In genomic region chr2:113567450-113567849, GRCh38 we compare ENCODE assay signal across 6 cellular contexts. TPM values are rescaled to one million over a fixed set of nuclear protein-coding genes. Genes with fewer than 3 reads are reported as not detected.
DNase-seq lines count a peak whose midpoint lies in the region; ATAC-seq and TF ChIP-seq lines count a peak whose summit lies in the region.
"Not testable (repeated sequence)": the region's sequence is repeated elsewhere in the genome, so short reads cannot be mapped to it uniquely, and the experiment has no call there.

No MANE protein-coding gene starts in this region.

- H3K36me3 ChIP-seq in neural progenitor cell; upper lobe of left lung; aorta (ENCODE audit: control insufficient read depth in 1 of 2, insufficient read depth in 2 of 2, low read length in 1 of 2): not testable (repeated sequence)

- H3K4me2 ChIP-seq in neural progenitor cell = not testable (repeated sequence)

- not testable (repeated sequence) for H3K4me3 ChIP-seq in NB4 (ENCODE audit: low read depth, low read length); neural progenitor cell; upper lobe of left lung; aorta (ENCODE audit: low read length in 2 of 2)

- TF ChIP-seq CTCF in NB4 (IDR thresholded peaks at IDR 0.05; ENCODE audit: low read depth, low read length); neural progenitor cell (IDR thresholded peaks at IDR 0.05); upper lobe of left lung (IDR thresholded peaks at IDR 0.05): not testable (repeated sequence)

- H3K4me1 ChIP-seq in neural progenitor cell; upper lobe of left lung; aorta (ENCODE audit: control insufficient read depth in 1 of 2, insufficient read depth in 2 of 2, low read length in 2 of 2): not testable (repeated sequence)

- H3K27ac ChIP-seq in neural progenitor cell; upper lobe of left lung; aorta (ENCODE audit: low read depth in 1 of 2, low read length in 2 of 2): not testable (repeated sequence)

- H3F3A ChIP-seq in neural progenitor cell (ENCODE audit: low read depth) = not testable (repeated sequence)

- H2AFZ ChIP-seq in neural progenitor cell (replicated peaks) = not testable (repeated sequence)

- DNase-seq in CD1c-positive myeloid dendritic cell (ENCODE audit: extremely low spot score) (peak; percentile 39), NB4 (ENCODE audit: low read depth) (peak; percentile 1), neural progenitor cell (ENCODE audit: low spot score) (peak; percentile 1), aorta (peak in 1 of 2 donors; percentile 33)
- DNase-seq in activated naive CD8-positive, alpha-beta T cell treated with anti-CD3 and anti-CD28 coated beads, Interleukin-2, amount 50 U/mL, for 24 hours; upper lobe of left lung: not testable (repeated sequence)

- not testable (repeated sequence) for TF ChIP-seq EP300 in upper lobe of left lung (IDR thresholded peaks at IDR 0.05)

- intact Hi-C loops in aorta (cut with DNase I) = not testable (repeated sequence)

- not testable (repeated sequence) for H3K79me2 ChIP-seq in neural progenitor cell (ENCODE audit: low read depth)

- H3K9me3 ChIP-seq in neural progenitor cell (ENCODE audit: low read depth); upper lobe of left lung; aorta (ENCODE audit: control insufficient read depth, low read length): not testable (repeated sequence)

- not testable (repeated sequence) for H3K4me3 Mint-ChIP-seq in activated naive CD8-positive, alpha-beta T cell treated with anti-CD3 and anti-CD28 coated beads, Interleukin-2, amount 50 U/mL, for 24 hours; neural progenitor cell

- H3K36me3 Mint-ChIP-seq in activated naive CD8-positive, alpha-beta T cell treated with anti-CD3 and anti-CD28 coated beads, Interleukin-2, amount 50 U/mL, for 24 hours (ENCODE audit: low read depth); neural progenitor cell: not testable (repeated sequence)

- H4K20me1 ChIP-seq in neural progenitor cell (ENCODE audit: low read depth) = not testable (repeated sequence)

- ATAC-seq in activated naive CD8-positive, alpha-beta T cell treated with anti-CD3 and anti-CD28 coated beads, Interleukin-2, amount 50 U/mL, for 24 hours = peak; percentile 24
- ATAC-seq in upper lobe of left lung (ENCODE audit: low FRiP score in 2 of 2) = peak; percentile 33 to 67
- ATAC-seq in aorta (ENCODE audit: low FRiP score) = peak; percentile 60

- not testable (repeated sequence) for H3K27me3 Mint-ChIP-seq in activated naive CD8-positive, alpha-beta T cell treated with anti-CD3 and anti-CD28 coated beads, Interleukin-2, amount 50 U/mL, for 24 hours; neural progenitor cell (ENCODE audit: insufficient read depth, low read depth)

- H3K9ac ChIP-seq in neural progenitor cell = not testable (repeated sequence)

- 62 to 73% methylated on average over 3 of the region's 3 CpGs for WGBS in upper lobe of left lung, 2 donors
- WGBS in aorta, 2 donors = 60 to 68% methylated on average over 3 of the region's 3 CpGs

- H3K27ac Mint-ChIP-seq in activated naive CD8-positive, alpha-beta T cell treated with anti-CD3 and anti-CD28 coated beads, Interleukin-2, amount 50 U/mL, for 24 hours; neural progenitor cell: not testable (repeated sequence)

- not testable (repeated sequence) for H3K9me3 Mint-ChIP-seq in activated naive CD8-positive, alpha-beta T cell treated with anti-CD3 and anti-CD28 coated beads, Interleukin-2, amount 50 U/mL, for 24 hours; neural progenitor cell

- not testable (repeated sequence) for H3K27me3 ChIP-seq in neural progenitor cell; upper lobe of left lung; aorta (ENCODE audit: control insufficient read depth in 1 of 2, insufficient read depth in 2 of 2, low read length in 1 of 2)

- not testable (repeated sequence) for TF ChIP-seq POLR2A in NB4 (IDR thresholded peaks at IDR 0.05; ENCODE audit: extremely low read depth, insufficient read length); upper lobe of left lung (IDR thresholded peaks at IDR 0.05)

- not testable (repeated sequence) for H3K4me1 Mint-ChIP-seq in activated naive CD8-positive, alpha-beta T cell treated with anti-CD3 and anti-CD28 coated beads, Interleukin-2, amount 50 U/mL, for 24 hours; neural progenitor cell

RNA-seq across cellular contexts. Expression of gene RABL2A, which starts 59.6 kb away (rescaled TPM):
- total RNA-seq in neural progenitor cell (ENCODE audit: low replicate concordance) (13.4 and 18.7 TPM in 2 replicates), upper lobe of left lung (10 to 100 TPM; 16.3 to 61.8 (median 23.0) TPM), aorta (10 to 100 TPM; 16.1 to 27.9 TPM)
- 10 to 100 TPM in 1 of 2 donors, 1 to 10 TPM in 1; 8.9 to 27.8 TPM for polyA plus RNA-seq in aorta
